Comparison of ENCODE assay signal across 14 cellular contexts in the genomic region with DNA sequence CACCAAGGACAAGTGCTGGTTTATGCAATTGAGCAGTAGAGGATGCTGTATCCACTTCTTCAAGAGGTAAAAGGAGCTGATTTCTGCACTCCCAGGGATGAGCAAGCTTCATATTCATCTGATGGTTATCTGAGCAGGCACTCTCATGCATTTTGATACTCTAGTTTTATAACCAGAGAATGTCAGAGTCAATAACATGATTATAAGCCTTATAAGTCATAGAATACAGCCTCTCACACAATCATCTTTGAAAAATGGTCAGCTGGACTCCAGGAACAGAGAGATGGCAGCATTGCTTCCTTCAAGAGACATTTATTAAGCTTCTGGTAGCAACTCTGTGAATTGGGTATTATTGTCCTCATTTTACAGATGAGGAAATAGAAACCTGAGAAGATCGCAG.
DNase-seq lines count a peak whose midpoint lies in the region; ATAC-seq and TF ChIP-seq lines count a peak whose summit lies in the region.
"Had no signal": no experiment of that assay in that cellular context is flagged by ENCODE, and none has a peak within 500 bp of the region (broad histone marks: within the 10 kb centered on the region; RNA-seq: fewer than 3 reads in every experiment).

No MANE protein-coding gene starts in this region.

- DNase-seq in AG09309 (ENCODE audit: low read depth) (peak; percentile 35), ELR (ENCODE audit: low read depth) (peak; percentile 6), adipocyte (ENCODE audit: low read depth) (peak; percentile 54), ecto neural progenitor cell (ENCODE audit: low spot score) (no peak), NCI-H510A (lab: John Stamatoyannopoulos, UW) (no peak), mesendoderm (no peak)
- DNase-seq in activated effector memory CD4-positive, alpha-beta T cell treated with Interleukin-2 at 50 U/mL for 16 hours = no peak
- DNase-seq: activated CD4-positive, alpha-beta memory T cell treated with anti-CD3 and anti-CD28 coated beads, Interleukin-2, amount 10 ng/mL, durations not matched to agents 7 days and 5 days; dermis blood vessel endothelial cell; DMS153; esophagus squamous epithelium; stimulated activated CD4-positive, alpha-beta T cell treated with anti-CD3 and anti-CD28 coated beads, Interleukin-4, amount 100 ng/mL, for 4 hours; trophoblast cell had no signal

- H3K23ac ChIP-seq in mesendoderm (ENCODE audit: low read length) = no peak overlapping the region

- no peaks in the 10 kb centered on the region for H3K79me1 ChIP-seq in mesendoderm (ENCODE audit: low read length)

- no peak overlapping the region for H3K18ac ChIP-seq in mesendoderm (ENCODE audit: low read length)

- no peak overlapping the region for H3K9ac ChIP-seq in adipocyte (ENCODE audit: low read length)
- no peak overlapping the region for H3K9ac ChIP-seq in mesendoderm (ENCODE audit: low read length)

- peak overlapping the region in 3 of 4 donors; percentile 28 to 56 (median 44) for H3K27ac ChIP-seq in gastroesophageal sphincter
- no peak overlapping the region for H3K27ac ChIP-seq in mesendoderm (ENCODE audit: low read depth, low read length)

- H3K4ac ChIP-seq in mesendoderm (ENCODE audit: low read depth, low read length) = no peak overlapping the region

- no peak for ATAC-seq in gastroesophageal sphincter

- H3K4me1 ChIP-seq in adipocyte (ENCODE audit: control insufficient read depth, insufficient read depth, low read length) (peaks cover 37% of the 10 kb centered on the region), gastroesophageal sphincter (peaks cover 3 to 80% (median 10%) of the 10 kb centered on the region in 3 donors), mesendoderm (ENCODE audit: control insufficient read depth, low read depth, low read length) (no peaks in the 10 kb centered on the region)

- H2BK5ac ChIP-seq in mesendoderm (ENCODE audit: low read length) = no peak overlapping the region

- WGBS in gastroesophageal sphincter (ENCODE audit: low coverage in 1 of 2), 2 donors = 71 to 73% methylated on average over 1 of the region's 1 CpG
- WGBS in mesendoderm (ENCODE audit: extremely low coverage, insufficient coverage, low lambda C conversion rate) = no CpG with 5 or more reads among the region's 1 CpG

- H3K9me3 ChIP-seq in adipocyte (ENCODE audit: control insufficient read depth, low read length) (no peaks in the 10 kb centered on the region), gastroesophageal sphincter (no peaks in the 10 kb centered on the region)
- H3K9me3 ChIP-seq: esophagus squamous epithelium had no signal

- H3K36me3 ChIP-seq in adipocyte (ENCODE audit: control insufficient read depth, insufficient read depth, low read length, severe bottlenecking) (no peaks in the 10 kb centered on the region), gastroesophageal sphincter (no peaks in the 10 kb centered on the region), mesendoderm (ENCODE audit: control insufficient read depth, insufficient read depth, low read length) (no peaks in the 10 kb centered on the region)
- H3K36me3 ChIP-seq: esophagus squamous epithelium had no signal

- H3K27me3 ChIP-seq in adipocyte (replicated peaks; ENCODE audit: control insufficient read depth, insufficient read depth, low read length) (no peaks in the 10 kb centered on the region), gastroesophageal sphincter (no peaks in the 10 kb centered on the region), mesendoderm (ENCODE audit: insufficient read depth, low read length, poor library complexity) (no peaks in the 10 kb centered on the region)
- H3K27me3 ChIP-seq: esophagus squamous epithelium had no signal

- H4K8ac ChIP-seq in mesendoderm (ENCODE audit: low read depth, low read length) = no peak overlapping the region

- no peak for TF ChIP-seq EP300 in gastroesophageal sphincter (IDR thresholded peaks at IDR 0.05)

- no peak overlapping the region for H2BK15ac ChIP-seq in mesendoderm (replicated peaks; ENCODE audit: low read depth)

- no peak overlapping the region for H3K4me3 ChIP-seq in AG09309 (ENCODE audit: control insufficient read depth, low read depth, low read length)
- no peak overlapping the region for H3K4me3 ChIP-seq in adipocyte (ENCODE audit: low read length)
- H3K4me3 ChIP-seq in gastroesophageal sphincter = no peak overlapping the region
- H3K4me3 ChIP-seq in mesendoderm (ENCODE audit: low read length) = no peak overlapping the region
- H3K4me3 ChIP-seq: esophagus squamous epithelium had no signal

- no peak overlapping the region for H3K4me2 ChIP-seq in mesendoderm (ENCODE audit: low read length)

- TF ChIP-seq CTCF in AG09309 (IDR thresholded peaks at IDR 0.05; ENCODE audit: control insufficient read depth, insufficient read depth, low read depth, low read length, missing control alignments) = peak; percentile 48
- TF ChIP-seq CTCF in gastroesophageal sphincter (IDR thresholded peaks at IDR 0.05) = peak in 2 of 4 experiments; percentile 10 to 25

- H4K5ac ChIP-seq in mesendoderm (ENCODE audit: low read length) = no peak overlapping the region

- H3K79me2 ChIP-seq in mesendoderm (ENCODE audit: control insufficient read depth, insufficient read depth, low read length) = no peaks in the 10 kb centered on the region

- no peak overlapping the region for H2BK120ac ChIP-seq in mesendoderm (ENCODE audit: low read depth, low read length)

- no peak overlapping the region for H3K56ac ChIP-seq in mesendoderm (ENCODE audit: low read length)

- no peak overlapping the region for H2AK5ac ChIP-seq in mesendoderm (ENCODE audit: low read length)

- no peak for TF ChIP-seq POLR2A in gastroesophageal sphincter (IDR thresholded peaks at IDR 0.05)

Comparison
In these comparisons a context has a peak if more than half of its experiments do, and no peak if none do; other contexts are left out.
1. DNase-seq: peak in AG09309 (single experiment), ELR (single experiment) and adipocyte (single experiment); none in ecto neural progenitor cell (single experiment), activated effector memory CD4-positive, alpha-beta T cell treated with Interleukin-2 at 50 U/mL for 16 hours (single experiment), NCI-H510A (single experiment) and mesendoderm (single experiment).